19 cellular contexts compared by ENCODE assay signal in genomic region chr17:75490953-75491649, GRCh38.
"Had no signal": no experiment of that assay in that cellular context is flagged by ENCODE, and none has a peak within 500 bp of the region (broad histone marks: within the 10 kb centered on the region; RNA-seq: fewer than 3 reads in every experiment).

No MANE protein-coding gene starts in this region.

- H3K27me3 ChIP-seq: cardiac muscle cell, sigmoid colon had no signal

- H3K4me1 ChIP-seq: prostate gland had no signal

- H3K9me3 ChIP-seq: mucosa of descending colon, prostate gland, sigmoid colon, thoracic aorta had no signal

- H3K27ac ChIP-seq: cardiac muscle cell, coronary artery, epithelial cell of prostate, prostate gland had no signal

- ATAC-seq: activated naive CD8-positive, alpha-beta T cell treated with anti-CD3 and anti-CD28 coated beads, Interleukin-2, amount 50 U/mL, for 24 hours; natural killer cell had no signal

- DNase-seq: activated CD4-positive, alpha-beta memory T cell treated with anti-CD3 and anti-CD28 coated beads for 36 hours; activated CD4-positive, alpha-beta T cell treated with anti-CD3 and anti-CD28 coated beads for 1 hour; activated naive CD4-positive, alpha-beta T cell; activated naive CD8-positive, alpha-beta T cell treated with anti-CD3 and anti-CD28 coated beads, Interleukin-2, amount 50 U/mL, for 24 hours; effector memory CD4-positive, alpha-beta T cell; hypothalamus; kidney glomerular epithelial cell; mammary epithelial cell; natural killer cell; occipital lobe; sigmoid colon; stimulated activated CD4-positive, alpha-beta T cell treated with anti-CD3 and anti-CD28 coated beads, Interleukin-15, amount 100 ng/mL, for 24 hours; stimulated activated CD4-positive, alpha-beta T cell treated with anti-CD3 and anti-CD28 coated beads, Interleukin-4, amount 100 ng/mL, for 24 hours had no signal

- H3K4me3 ChIP-seq: cardiac muscle cell, coronary artery, mucosa of descending colon, prostate gland, sigmoid colon, thoracic aorta had no signal
